ENCODE assay signal across 1 cellular context in the genomic region with DNA sequence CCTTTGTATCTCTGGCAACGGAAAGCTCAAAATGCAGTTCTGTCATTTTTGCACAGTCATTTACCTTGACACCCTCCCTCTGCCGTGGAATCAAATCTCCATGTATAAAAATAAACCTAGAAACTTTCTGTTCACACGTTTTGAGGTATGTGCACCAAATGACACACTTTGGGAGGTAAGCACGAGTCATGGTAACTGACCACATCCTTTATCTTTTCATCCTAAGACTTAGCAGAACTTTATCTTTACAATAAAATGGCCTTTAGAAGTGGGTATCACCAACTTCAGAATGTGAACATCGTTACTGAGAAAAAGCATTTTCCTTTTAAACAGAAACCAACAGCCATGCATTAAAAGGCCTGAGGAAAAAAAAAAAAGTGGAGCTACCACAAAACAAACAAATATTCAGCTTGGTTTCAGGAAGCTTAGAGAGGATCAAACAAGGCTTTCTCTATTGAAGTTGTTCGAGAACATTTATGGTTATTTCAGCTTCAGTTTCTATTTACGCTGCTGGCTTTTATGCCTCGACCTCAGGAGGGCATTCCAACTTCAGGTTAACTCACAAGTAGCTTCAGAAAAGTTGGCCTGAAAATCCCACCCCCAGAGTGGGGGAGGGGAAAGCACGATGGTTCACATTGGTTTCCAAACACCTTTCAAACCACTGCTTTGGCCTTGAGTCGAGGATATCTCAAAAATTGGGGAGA.
TF ChIP-seq lines count a peak whose summit lies in the region.

No MANE protein-coding gene starts in this region.

TF ChIP-seq in GM12878, 131 proteins besides CTCF, POLR2A, EP300 and RAD21 (continued from another document and continues in another):
- TF ChIP-seq ZBTB33 (IDR thresholded peaks at IDR 0.05) = no peak
- TF ChIP-seq GATAD2B (conservative IDR thresholded peaks at IDR 0.05; ENCODE audit: low read depth) = no peak
- no peak for TF ChIP-seq TAF1 (IDR thresholded peaks at IDR 0.05; ENCODE audit: borderline replicate concordance, low read depth, low read length)
- TF ChIP-seq FOXK2 (IDR thresholded peaks at IDR 0.05) = no peak
- TF ChIP-seq ZNF592 (IDR thresholded peaks at IDR 0.05) = no peak
- peak; percentile 66; the same call in 1 of the 2 replicates for TF ChIP-seq MTA2 (IDR thresholded peaks at IDR 0.05; ENCODE audit: low read depth)
- peak; percentile 50; the same call in 1 of the 2 replicates for TF ChIP-seq IKZF1 (conservative IDR thresholded peaks at IDR 0.05)
- no peak for TF ChIP-seq ZNF384 (IDR thresholded peaks at IDR 0.05; ENCODE audit: borderline replicate concordance, low read depth, low read length)
- TF ChIP-seq GABPA (IDR thresholded peaks at IDR 0.05; ENCODE audit: low read depth) = peak; percentile 20; the same call in 1 of the 2 replicates
- TF ChIP-seq TARDBP (IDR thresholded peaks at IDR 0.05; ENCODE audit: borderline replicate concordance) = no peak
- no peak for TF ChIP-seq ZNF24 (IDR thresholded peaks at IDR 0.05)
- 0 out of 4 replicates have a peak, but pooled peaks of 1 of the 2 experiments have one; percentile 13 for TF ChIP-seq ETV6 (conservative IDR thresholded peaks at IDR 0.05 in 1 of 2, IDR thresholded peaks at IDR 0.05 in 1 of 2; ENCODE audit: borderline replicate concordance in 1 of 2, low read depth in 1 of 2)
- TF ChIP-seq CREB1 (IDR thresholded peaks at IDR 0.05; ENCODE audit: low read depth) = 0 out of 2 replicates have a peak, but pooled peaks have one; percentile 21
- no peak for TF ChIP-seq NFXL1 (IDR thresholded peaks at IDR 0.05; ENCODE audit: borderline replicate concordance)
- no peak for TF ChIP-seq POLR2AphosphoS5 (IDR thresholded peaks at IDR 0.05; ENCODE audit: low read length)
- TF ChIP-seq CREM (IDR thresholded peaks at IDR 0.05; ENCODE audit: low read depth) = peak; percentile 70
- TF ChIP-seq CEBPB (IDR thresholded peaks at IDR 0.05; ENCODE audit: borderline replicate concordance in 1 of 2, low read depth in 2 of 2, low read length in 2 of 2) = no peak
- TF ChIP-seq POU2F2 (IDR thresholded peaks at IDR 0.05; ENCODE audit: borderline replicate concordance, low read depth, low read length) = peak; percentile 29; the same call in 1 of the 3 replicates
- no peak for TF ChIP-seq RB1 (IDR thresholded peaks at IDR 0.05; ENCODE audit: borderline replicate concordance)
- TF ChIP-seq MLLT1 (IDR thresholded peaks at IDR 0.05) = no peak
- no peak for TF ChIP-seq HDGF (IDR thresholded peaks at IDR 0.05)
- TF ChIP-seq, protein P1, sequence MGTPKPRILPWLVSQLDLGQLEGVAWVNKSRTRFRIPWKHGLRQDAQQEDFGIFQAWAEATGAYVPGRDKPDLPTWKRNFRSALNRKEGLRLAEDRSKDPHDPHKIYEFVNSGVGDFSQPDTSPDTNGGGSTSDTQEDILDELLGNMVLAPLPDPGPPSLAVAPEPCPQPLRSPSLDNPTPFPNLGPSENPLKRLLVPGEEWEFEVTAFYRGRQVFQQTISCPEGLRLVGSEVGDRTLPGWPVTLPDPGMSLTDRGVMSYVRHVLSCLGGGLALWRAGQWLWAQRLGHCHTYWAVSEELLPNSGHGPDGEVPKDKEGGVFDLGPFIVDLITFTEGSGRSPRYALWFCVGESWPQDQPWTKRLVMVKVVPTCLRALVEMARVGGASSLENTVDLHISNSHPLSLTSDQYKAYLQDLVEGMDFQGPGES (IDR thresholded peaks at IDR 0.05) = no peak
- TF ChIP-seq SRF (IDR thresholded peaks at IDR 0.05; ENCODE audit: low read depth in 2 of 2, low read length in 2 of 2) = no peak
- no peak for TF ChIP-seq SUZ12 (IDR thresholded peaks at IDR 0.05; ENCODE audit: unreplicated experiment)
- peak; percentile 72 for TF ChIP-seq PAX5 (IDR thresholded peaks at IDR 0.05; ENCODE audit: borderline replicate concordance, low read depth, low read length)
- TF ChIP-seq, protein P2, sequence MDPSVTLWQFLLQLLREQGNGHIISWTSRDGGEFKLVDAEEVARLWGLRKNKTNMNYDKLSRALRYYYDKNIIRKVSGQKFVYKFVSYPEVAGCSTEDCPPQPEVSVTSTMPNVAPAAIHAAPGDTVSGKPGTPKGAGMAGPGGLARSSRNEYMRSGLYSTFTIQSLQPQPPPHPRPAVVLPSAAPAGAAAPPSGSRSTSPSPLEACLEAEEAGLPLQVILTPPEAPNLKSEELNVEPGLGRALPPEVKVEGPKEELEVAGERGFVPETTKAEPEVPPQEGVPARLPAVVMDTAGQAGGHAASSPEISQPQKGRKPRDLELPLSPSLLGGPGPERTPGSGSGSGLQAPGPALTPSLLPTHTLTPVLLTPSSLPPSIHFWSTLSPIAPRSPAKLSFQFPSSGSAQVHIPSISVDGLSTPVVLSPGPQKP (IDR thresholded peaks at IDR 0.05; ENCODE audit: low read depth, low read length) = no peak
- no peak for TF ChIP-seq KDM1A (IDR thresholded peaks at IDR 0.05; ENCODE audit: borderline replicate concordance)
- TF ChIP-seq, protein P3, sequence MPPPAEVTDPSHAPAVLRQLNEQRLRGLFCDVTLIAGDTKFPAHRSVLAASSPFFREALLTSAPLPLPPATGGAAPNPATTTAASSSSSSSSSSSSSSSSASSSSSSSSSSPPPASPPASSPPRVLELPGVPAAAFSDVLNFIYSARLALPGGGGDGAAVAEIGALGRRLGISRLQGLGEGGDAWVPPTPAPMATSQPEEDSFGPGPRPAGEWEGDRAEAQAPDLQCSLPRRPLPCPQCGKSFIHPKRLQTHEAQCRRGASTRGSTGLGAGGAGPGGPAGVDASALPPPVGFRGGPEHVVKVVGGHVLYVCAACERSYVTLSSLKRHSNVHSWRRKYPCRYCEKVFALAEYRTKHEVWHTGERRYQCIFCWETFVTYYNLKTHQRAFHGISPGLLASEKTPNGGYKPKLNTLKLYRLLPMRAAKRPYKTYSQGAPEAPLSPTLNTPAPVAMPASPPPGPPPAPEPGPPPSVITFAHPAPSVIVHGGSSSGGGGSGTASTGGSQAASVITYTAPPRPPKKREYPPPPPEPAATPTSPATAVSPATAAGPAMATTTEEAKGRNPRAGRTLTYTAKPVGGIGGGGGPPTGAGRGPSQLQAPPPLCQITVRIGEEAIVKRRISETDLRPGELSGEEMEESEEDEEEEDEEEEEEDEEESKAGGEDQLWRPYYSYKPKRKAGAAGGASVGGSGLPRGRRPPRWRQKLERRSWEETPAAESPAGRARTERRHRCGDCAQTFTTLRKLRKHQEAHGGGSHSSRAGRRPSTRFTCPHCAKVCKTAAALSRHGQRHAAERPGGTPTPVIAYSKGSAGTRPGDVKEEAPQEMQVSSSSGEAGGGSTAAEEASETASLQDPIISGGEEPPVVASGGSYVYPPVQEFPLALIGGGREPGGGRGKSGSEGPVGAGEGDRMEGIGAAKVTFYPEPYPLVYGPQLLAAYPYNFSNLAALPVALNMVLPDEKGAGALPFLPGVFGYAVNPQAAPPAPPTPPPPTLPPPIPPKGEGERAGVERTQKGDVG (CRISPR knock-in tag; IDR thresholded peaks at IDR 0.05) = no peak
- peak; percentile 39; the same call in 1 of the 2 replicates for TF ChIP-seq BMI1 (IDR thresholded peaks at IDR 0.05; ENCODE audit: borderline replicate concordance)
- no peak for TF ChIP-seq SMARCA5 (IDR thresholded peaks at IDR 0.05)
- no peak for TF ChIP-seq SP1 (IDR thresholded peaks at IDR 0.05; ENCODE audit: low read depth, low read length)
- TF ChIP-seq BRCA1 (IDR thresholded peaks at IDR 0.05; ENCODE audit: low read depth, low read length) = no peak
- no peak for TF ChIP-seq E2F8 (IDR thresholded peaks at IDR 0.05; ENCODE audit: low read depth, partially characterized antibody)
- no peak for TF ChIP-seq WRNIP1 (IDR thresholded peaks at IDR 0.05; ENCODE audit: borderline replicate concordance, low read depth, low read length)
- TF ChIP-seq ZNF207 (IDR thresholded peaks at IDR 0.05; ENCODE audit: borderline replicate concordance) = no peak
- TF ChIP-seq EED (IDR thresholded peaks at IDR 0.05; ENCODE audit: low read depth) = peak; percentile 71
- TF ChIP-seq HDAC2 (IDR thresholded peaks at IDR 0.05) = no peak
- TF ChIP-seq, protein P4, sequence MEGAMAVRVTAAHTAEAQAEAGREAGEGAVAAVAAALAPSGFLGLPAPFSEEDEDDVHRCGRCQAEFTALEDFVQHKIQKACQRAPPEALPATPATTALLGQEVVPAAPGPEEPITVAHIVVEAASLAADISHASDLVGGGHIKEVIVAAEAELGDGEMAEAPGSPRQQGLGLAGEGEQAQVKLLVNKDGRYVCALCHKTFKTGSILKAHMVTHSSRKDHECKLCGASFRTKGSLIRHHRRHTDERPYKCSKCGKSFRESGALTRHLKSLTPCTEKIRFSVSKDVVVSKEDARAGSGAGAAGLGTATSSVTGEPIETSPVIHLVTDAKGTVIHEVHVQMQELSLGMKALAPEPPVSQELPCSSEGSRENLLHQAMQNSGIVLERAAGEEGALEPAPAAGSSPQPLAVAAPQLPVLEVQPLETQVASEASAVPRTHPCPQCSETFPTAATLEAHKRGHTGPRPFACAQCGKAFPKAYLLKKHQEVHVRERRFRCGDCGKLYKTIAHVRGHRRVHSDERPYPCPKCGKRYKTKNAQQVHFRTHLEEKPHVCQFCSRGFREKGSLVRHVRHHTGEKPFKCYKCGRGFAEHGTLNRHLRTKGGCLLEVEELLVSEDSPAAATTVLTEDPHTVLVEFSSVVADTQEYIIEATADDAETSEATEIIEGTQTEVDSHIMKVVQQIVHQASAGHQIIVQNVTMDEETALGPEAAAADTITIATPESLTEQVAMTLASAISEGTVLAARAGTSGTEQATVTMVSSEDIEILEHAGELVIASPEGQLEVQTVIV (IDR thresholded peaks at IDR 0.05; ENCODE audit: borderline replicate concordance, partially characterized antibody) = no peak
- peak; percentile 56; the same call in 1 of the 2 replicates for TF ChIP-seq YY1 (IDR thresholded peaks at IDR 0.05; ENCODE audit: low read depth, low read length)
